In genomic region chr11:3111919-3112690, GRCh38 we compare ENCODE assay signal across 15 cellular contexts. TPM values are rescaled to one million over a fixed set of nuclear protein-coding genes. Genes with fewer than 3 reads are reported as not detected.
DNase-seq lines count a peak whose midpoint lies in the region; ATAC-seq and TF ChIP-seq lines count a peak whose summit lies in the region.
"Had no signal": no experiment of that assay in that cellular context is flagged by ENCODE, and none has a peak within 500 bp of the region (broad histone marks: within the 10 kb centered on the region; RNA-seq: fewer than 3 reads in every experiment).

No MANE protein-coding gene starts in this region.

- H3K27me3 Mint-ChIP-seq in natural killer cell (ENCODE audit: low read depth in 2 of 2) = no peaks in the 10 kb centered on the region

- peaks cover 42 to 50% of the 10 kb centered on the region in 2 donors for H3K4me1 Mint-ChIP-seq in natural killer cell

- no peak for TF ChIP-seq CTCF in natural killer cell (IDR thresholded peaks at IDR 0.05)

- H3K27ac Mint-ChIP-seq in natural killer cell = peak overlapping the region; percentile 79 to 92

- peak overlapping the region; percentile 89 for H3K4me3 Mint-ChIP-seq in natural killer cell

- ATAC-seq in natural killer cell = peak; percentile 59 to 69 (median 65)
- ATAC-seq in HG03095 (IDR thresholded peaks at IDR 0.05; ENCODE audit: unreplicated experiment) = no peak
- ATAC-seq: activated CD4-positive, CD25-positive, alpha-beta regulatory T cell treated with anti-CD3 and anti-CD28 coated beads, Interleukin-2, amount 50 U/mL, for 24 hours had no signal

- peaks cover 0 to 3% of the 10 kb centered on the region in 2 donors for H3K9me3 Mint-ChIP-seq in natural killer cell

- DNase-seq in CD1c-positive myeloid dendritic cell (ENCODE audit: extremely low spot score) (peak; percentile 56), MV-4-11 (lab: John Stamatoyannopoulos, UW) (peak; percentile 79), dedifferentiated amniotic fluid mesenchymal stem cell (ENCODE audit: extremely low spot score) (peak; percentile 25), natural killer cell (no peak), DMS153 (lab: John Stamatoyannopoulos, UW) (no peak), NCI-H1048 (lab: John Stamatoyannopoulos, UW) (no peak), NCI-H2227 treated with DMSO at 0.1 percent for 48 hours (lab: John Stamatoyannopoulos, UW) (no peak)
- DNase-seq: activated naive CD4-positive, alpha-beta T cell treated with anti-CD3 and anti-CD28 coated beads, Interleukin-2, amount 50 U/mL, for 16 hours; kidney glomerular epithelial cell; NCI-H1417 treated with DMSO at 0.1 percent for 48 hours; NCI-H226; posterior cingulate gyrus; SW 1271 had no signal

- intact Hi-C loops in natural killer cell (cut with micrococcal nuclease) = loop anchor here (5.0 kb wide), 1 partner anchor 45 kb away; no protein-coding TSS in a partner anchor

- peaks cover 29% of the 10 kb centered on the region for H3K36me3 Mint-ChIP-seq in natural killer cell

RNA-seq across cellular contexts. Expression of gene OSBPL5, which starts 53.0 kb away (rescaled TPM):
- 100 to 1,000 TPM; 375 to 522 (median 377) TPM for total RNA-seq in natural killer cell

RNA-seq across cellular contexts. Expression of gene CARS1, which starts 54.9 kb away (rescaled TPM):
- total RNA-seq in natural killer cell = 10 to 100 TPM; 47.9 to 51.3 (median 50.3) TPM

Comparison
In these comparisons a context has a peak if more than half of its experiments do, and no peak if none do; other contexts are left out.
1. DNase-seq: peak in CD1c-positive myeloid dendritic cell (single experiment), MV-4-11 (single experiment) and dedifferentiated amniotic fluid mesenchymal stem cell (single experiment); none in natural killer cell (single experiment), DMS153 (single experiment), NCI-H1048 (single experiment) and NCI-H2227 treated with DMSO at 0.1 percent for 48 hours (single experiment).